26 cellular contexts compared by ENCODE assay signal in the genomic region with DNA sequence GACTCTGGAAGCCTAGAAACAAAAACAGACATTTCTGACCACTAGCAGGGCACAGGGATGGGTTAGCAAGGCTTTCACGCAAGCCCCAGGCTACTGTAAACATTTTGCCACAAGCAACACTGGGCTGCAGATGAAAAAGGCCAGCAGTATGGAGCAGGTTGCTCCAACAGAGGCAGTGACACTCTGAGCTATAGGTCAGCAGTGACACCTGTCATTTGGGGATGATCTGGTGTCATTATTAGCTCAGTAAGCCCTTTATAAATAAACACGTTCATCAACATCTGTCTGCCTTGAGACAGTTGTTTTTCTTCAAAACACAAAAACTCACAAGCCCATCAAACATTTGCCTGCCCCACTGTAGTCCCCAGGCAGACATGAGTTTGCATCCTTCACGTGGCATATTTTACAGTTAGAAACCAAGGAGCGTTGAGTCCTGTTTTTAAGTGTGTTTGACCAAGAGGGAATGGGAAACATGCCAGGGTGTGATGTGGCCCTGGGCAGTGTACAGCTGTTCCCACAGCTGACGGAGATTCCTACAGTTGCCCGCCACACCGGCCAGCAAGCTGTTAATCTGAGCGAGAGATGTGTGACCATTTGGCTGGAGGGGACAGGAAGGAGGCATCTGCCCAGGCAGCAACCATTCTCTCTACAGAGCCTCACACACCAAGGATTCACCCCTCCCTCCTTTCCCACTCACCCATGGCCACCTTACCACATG.
DNase-seq lines count a peak whose midpoint lies in the region; ATAC-seq, FAIRE-seq and TF ChIP-seq lines count a peak whose summit lies in the region.
"Had no signal": no experiment of that assay in that cellular context is flagged by ENCODE, and none has a peak within 500 bp of the region (broad histone marks: within the 10 kb centered on the region; RNA-seq: fewer than 3 reads in every experiment).

No MANE protein-coding gene starts in this region.

- no peak overlapping the region for H3K14ac ChIP-seq in H1 (ENCODE audit: insufficient read length)

- no peak overlapping the region for H2BK12ac ChIP-seq in H1 (ENCODE audit: low read depth, low read length)

- H3K79me1 ChIP-seq in H1 (ENCODE audit: low read depth, low read length) = no peaks in the 10 kb centered on the region

- H3K56ac ChIP-seq in H1 (replicated peaks; ENCODE audit: insufficient read length, low read depth, low read length) = no peak overlapping the region

- no peak overlapping the region for H2BK120ac ChIP-seq in H1 (replicated peaks; ENCODE audit: low read depth, low read length)

- peak; percentile 16 for DNase-seq in NCI-H146 (lab: John Stamatoyannopoulos, UW)
- no peak for DNase-seq in NCI-H146 treated with DMSO at 0.1 percent for 48 hours (lab: John Stamatoyannopoulos, UW; ENCODE audit: unreplicated experiment)
- DNase-seq in M059J (ENCODE audit: low read depth) = peak; percentile 11
- no peak for DNase-seq in H1 (ENCODE audit: low read depth in 1 of 2, low spot score in 2 of 2)
- DNase-seq in skeletal muscle cell (ENCODE audit: low read depth) = peak; percentile 27
- no peak for DNase-seq in PC-3
- DNase-seq in pons (ENCODE audit: low spot score) = no peak
- DNase-seq: 8988T; activated CD8-positive, alpha-beta T cell treated with anti-CD3 and anti-CD28 coated beads, Interleukin-2, amount 10 ng/mL, durations not matched to agents 7 days and 5 days; activated T-cell treated with anti-CD3 and anti-CD28 coated beads for 4 hours; aorta; CD4-positive, CD25-positive, alpha-beta regulatory T cell; effector memory CD8-positive, alpha-beta T cell; kidney glomerular epithelial cell; NCI-H1105; NCI-H2081 treated with DMSO at 0.1 percent for 48 hours; NCI-H345; NK-92 treated with Interleukin-12 subunit alpha and Interleukin-12 subunit beta, amount 100 ng/mL, for 24 hours; SIG-M5; uterus had no signal

- POLR2A ChIA-PET in H1 (lab: Charles Lee; ENCODE audit: partially characterized antibody) (no interaction called here), PC-3 (lab: Charles Lee; ENCODE audit: unreplicated experiment) (no interaction called here)

- WGBS in H1 (ENCODE audit: extremely low coverage in 1 of 2, insufficient coverage in 1 of 2, insufficient read length in 1 of 2, insufficient replicate concordance in 2 of 2, low coverage in 1 of 2, low lambda C conversion rate in 2 of 2, missing lambda C conversion rate in 1 of 2), 2 experiments = 89% methylated on average over 8 of the region's 8 CpGs; no CpG with 5 or more reads in 1 of the 2 experiments

- H3K27ac ChIP-seq in H1 (ENCODE audit: low read depth, low read length) (no peak overlapping the region), PC-3 (ENCODE audit: low read length) (no peak overlapping the region)
- H3K27ac ChIP-seq: coronary artery, neutrophil, thoracic aorta, uterus had no signal

- TF ChIP-seq RAD21 in H1 (IDR thresholded peaks at IDR 0.05 in 1 of 2, conservative IDR thresholded peaks at IDR 0.05 in 1 of 2; ENCODE audit: low read depth in 2 of 2, low read length in 2 of 2) = no peak

- H4K91ac ChIP-seq in H1 (replicated peaks; ENCODE audit: insufficient read length, low read length) = no peak overlapping the region

- H3K4me2 ChIP-seq in H1 (ENCODE audit: insufficient read depth in 1 of 2, low read depth in 2 of 2, low read length in 2 of 2) (no peak overlapping the region), PC-3 (ENCODE audit: low read length) (no peak overlapping the region)

- H3K36me3 ChIP-seq in H1 (ENCODE audit: control insufficient read depth in 2 of 4, insufficient read depth in 4 of 4, low read length in 3 of 4) (no peaks in the 10 kb centered on the region), PC-3 (ENCODE audit: low read depth, low read length) (no peaks in the 10 kb centered on the region)
- H3K36me3 ChIP-seq: neutrophil, thoracic aorta, uterus had no signal

- H3F3A ChIP-seq in PC-3 (ENCODE audit: low read length, unreplicated experiment) = no peaks in the 10 kb centered on the region

- H3K23me2 ChIP-seq in H1 (ENCODE audit: low read depth, low read length) = no peaks in the 10 kb centered on the region

- H3K27me3 ChIP-seq in H1 (replicated peaks in 1 of 4; ENCODE audit: control insufficient read depth in 3 of 4, extremely low read depth in 1 of 4, insufficient read depth in 3 of 4, low read length in 3 of 4) = no peaks in the 10 kb centered on the region; a peak in 1 of 7 replicates
- H3K27me3 ChIP-seq in PC-3 (ENCODE audit: low read length) = peaks cover 94% of the 10 kb centered on the region
- H3K27me3 ChIP-seq: uterus had no signal

- H3K4me1 ChIP-seq in H1 (replicated peaks in 1 of 4; ENCODE audit: control insufficient read depth in 3 of 4, insufficient read depth in 4 of 4, low read length in 3 of 4) (peaks cover 0 to 4% (median under 1%) of the 10 kb centered on the region in 4 experiments; a peak in 3 of 7 replicates), PC-3 (ENCODE audit: insufficient read depth, low read length) (no peaks in the 10 kb centered on the region)
- H3K4me1 ChIP-seq: uterus had no signal

- H2BK5ac ChIP-seq in H1 (ENCODE audit: low read depth, low read length) = no peak overlapping the region

- no peak for TF ChIP-seq POLR2A in H1 (IDR thresholded peaks at IDR 0.05; ENCODE audit: control extremely low read depth in 1 of 2, low read depth in 2 of 2, low read length in 2 of 2)

- H4K5ac ChIP-seq in H1 (ENCODE audit: insufficient read length, low read depth, low read length) = no peak overlapping the region

- no peak overlapping the region for H3K4ac ChIP-seq in H1 (replicated peaks; ENCODE audit: insufficient read length, low read depth, low read length)

- H4K8ac ChIP-seq in H1 (ENCODE audit: extremely low read depth, insufficient read depth, low read length) = no peak overlapping the region

- no peak overlapping the region for H2AK5ac ChIP-seq in H1 (ENCODE audit: low read depth, low read length)

- H4K20me1 ChIP-seq in H1 (replicated peaks in 1 of 2; ENCODE audit: control insufficient read depth in 1 of 2, insufficient read depth in 2 of 2, low read length in 2 of 2) = no peaks in the 10 kb centered on the region
- no peaks in the 10 kb centered on the region for H4K20me1 ChIP-seq in PC-3 (ENCODE audit: low read length)

- H3K9me2 ChIP-seq in PC-3 (replicated peaks; ENCODE audit: low read length) = no peaks in the 10 kb centered on the region

- H3K79me2 ChIP-seq in H1 (ENCODE audit: control insufficient read depth in 1 of 2, insufficient read depth in 2 of 2, low read length in 2 of 2) (no peaks in the 10 kb centered on the region), PC-3 (ENCODE audit: low read length) (no peaks in the 10 kb centered on the region)

- CTCF ChIA-PET in H1 (lab: Charles Lee; ENCODE audit: partially characterized antibody) (interaction anchor here (0.7 to 3.0 kb wide), 8 partner anchors 9 to 105 kb away, joined by 3 to 15 read pairs (median 4); no protein-coding TSS in a partner anchor), PC-3 (lab: Charles Lee) (no interaction called here)

- ATAC-seq in HG03354 (IDR thresholded peaks at IDR 0.05; ENCODE audit: poor library complexity, severe bottlenecking, unreplicated experiment) (no peak), PC-3 (no peak)
- ATAC-seq: activated CD4-positive, CD25-positive, alpha-beta regulatory T cell treated with anti-CD3 and anti-CD28 coated beads, Interleukin-2, amount 50 U/mL, for 24 hours; activated CD8-positive, alpha-beta T cell treated with anti-CD3 and anti-CD28 coated beads, Interleukin-2, amount 10 ng/mL, durations not matched to agents 7 days and 5 days; effector memory CD8-positive, alpha-beta T cell had no signal

- no peak overlapping the region for H2AFZ ChIP-seq in H1 (ENCODE audit: low read length)
- no peak overlapping the region for H2AFZ ChIP-seq in PC-3 (ENCODE audit: low read length)

- H3K9ac ChIP-seq in H1 (replicated peaks in 1 of 4; ENCODE audit: extremely low read depth in 1 of 4, low read depth in 3 of 4, low read length in 3 of 4) (no peak overlapping the region; a peak in 1 of 7 replicates), PC-3 (ENCODE audit: low read length) (no peak overlapping the region)

- TF ChIP-seq CTCF in H1 (IDR thresholded peaks at IDR 0.05; ENCODE audit: control extremely low read depth in 1 of 3, insufficient read depth in 1 of 3, low read depth in 1 of 3, low read length in 3 of 3) (no peak), PC-3 (conservative IDR thresholded peaks at IDR 0.05; ENCODE audit: low read depth, low read length) (no peak)

- H3K9me3 ChIP-seq in H1 (ENCODE audit: insufficient read depth in 2 of 2, low read depth in 1 of 2, low read length in 1 of 2) = no peaks in the 10 kb centered on the region
- H3K9me3 ChIP-seq in PC-3 (ENCODE audit: low read length) = no peaks in the 10 kb centered on the region
- H3K9me3 ChIP-seq: neutrophil, thoracic aorta, uterus had no signal

- no peak overlapping the region for H3K23ac ChIP-seq in H1 (ENCODE audit: insufficient read length)

- H3K4me3 ChIP-seq in H1 (ENCODE audit: extremely low read depth in 1 of 4, insufficient read depth in 2 of 4, low read depth in 3 of 4, low read length in 4 of 4) = no peak overlapping the region
- no peak overlapping the region for H3K4me3 ChIP-seq in skeletal muscle cell (ENCODE audit: low read depth, low read length)
- no peak overlapping the region for H3K4me3 ChIP-seq in PC-3 (ENCODE audit: low read length)
- H3K4me3 ChIP-seq: coronary artery, thoracic aorta, uterus had no signal

- no TSS peak for BruUV-seq in PC-3 (replicated peaks; lab: Mats Ljungman, UMichigan)

- no peak for FAIRE-seq in H1 (lab: Jason Lieb, UNC)
- FAIRE-seq: D721Med had no signal

- intact Hi-C loops in PC-3 (cut with micrococcal nuclease) = no loop called here

- 0 out of 2 replicates have a peak overlapping the region, but pooled peaks have one; percentile 61 for H2BK15ac ChIP-seq in H1 (ENCODE audit: low read length)

- TF ChIP-seq EP300 in H1 (IDR thresholded peaks at IDR 0.05; ENCODE audit: borderline replicate concordance in 1 of 2, low read depth in 2 of 2, low read length in 2 of 2) = no peak

- no peak overlapping the region for H3K18ac ChIP-seq in H1 (ENCODE audit: extremely low read depth, low read length)

- H2BK20ac ChIP-seq in H1 (ENCODE audit: low read length) = no peak overlapping the region

TF ChIP-seq in H1, 55 proteins besides CTCF, POLR2A, EP300 and RAD21 (continues in another document):
- no peak for TF ChIP-seq ASH2L (IDR thresholded peaks at IDR 0.05; ENCODE audit: low read length)
- no peak for TF ChIP-seq GABPA (IDR thresholded peaks at IDR 0.05; ENCODE audit: borderline replicate concordance, insufficient read depth, low read length)
- no peak for TF ChIP-seq KDM4A (IDR thresholded peaks at IDR 0.05; ENCODE audit: low read depth, low read length, severe bottlenecking)
- no peak for TF ChIP-seq FOSL1 (IDR thresholded peaks at IDR 0.05; ENCODE audit: insufficient read depth, low read depth, low read length)
- no peak for TF ChIP-seq HDAC6 (IDR thresholded peaks at IDR 0.05; ENCODE audit: low read depth, low read length)
- TF ChIP-seq YY1 (IDR thresholded peaks at IDR 0.05; ENCODE audit: low read depth, low read length) = no peak
- TF ChIP-seq CREB1 (IDR thresholded peaks at IDR 0.05) = no peak
- TF ChIP-seq TAF7 (optimal IDR thresholded peaks at IDR 0.05; ENCODE audit: borderline replicate concordance, low read depth, low read length) = no peak
- TF ChIP-seq CBX5 (IDR thresholded peaks at IDR 0.05; ENCODE audit: low read depth, low read length) = no peak
- TF ChIP-seq CHD1 (IDR thresholded peaks at IDR 0.05; ENCODE audit: low read depth, low read length) = no peak

Comparison
In these comparisons a context has a peak if more than half of its experiments do, and no peak if none do; other contexts are left out.
1. DNase-seq: peak in NCI-H146 (single experiment), M059J (single experiment) and skeletal muscle cell (single experiment); none in NCI-H146 treated with DMSO at 0.1 percent for 48 hours (single experiment), H1 (0 of 2), PC-3 (single experiment) and pons (single experiment).